ENCODE assay signal across 18 cellular contexts in genomic region chr2:174072857-174073256, GRCh38.
DNase-seq lines count a peak whose midpoint lies in the region; ATAC-seq, FAIRE-seq and TF ChIP-seq lines count a peak whose summit lies in the region.
"Had no signal": no experiment of that assay in that cellular context is flagged by ENCODE, and none has a peak within 500 bp of the region (broad histone marks: within the 10 kb centered on the region; RNA-seq: fewer than 3 reads in every experiment).

No MANE protein-coding gene starts in this region.

- H3K4me3 ChIP-seq in HepG2 (replicated peaks in 1 of 3; ENCODE audit: insufficient read depth in 1 of 3, low read depth in 2 of 3, low read length in 3 of 3), result no peak overlapping the region
- H3K4me3 ChIP-seq in right lobe of liver, result no peak overlapping the region
- H3K4me3 ChIP-seq: A549 had no signal

- intact Hi-C loops in HepG2 (cut with micrococcal nuclease; ENCODE audit: unreplicated experiment), result no loop called here
- intact Hi-C loops in right lobe of liver (cut with DNase I), result no loop called here
- intact Hi-C loops in activated CD4-positive, alpha-beta T cell treated with anti-CD3 and anti-CD28 coated beads, Interleukin-2, amount 10 ng/mL, durations not matched to agents 24 days and 14 days (cut with micrococcal nuclease), result no loop called here

- in situ Hi-C loops in HepG2 (cut with HindIII; ENCODE audit: extremely low pct_ligation_motif_present, low pct_unique_long_range_greater_than_20kb), result no loop called here

- BruUV-seq in HepG2 (replicated peaks; lab: Mats Ljungman, UMichigan), result no TSS peak

- peaks cover 3% of the 10 kb centered on the region; the same call in 1 of the 2 replicates for H3K36me3 Mint-ChIP-seq in WTC11
- H3K36me3 Mint-ChIP-seq in activated CD4-positive, alpha-beta T cell treated with anti-CD3 and anti-CD28 coated beads, Interleukin-2, amount 10 ng/mL, durations not matched to agents 24 days and 14 days (ENCODE audit: low read depth), result peaks cover 11% of the 10 kb centered on the region

- ATAC-seq in HepG2 (no peak), right lobe of liver (no peak), WTC11 (no peak)
- ATAC-seq: A549; CD8-positive, alpha-beta T cell had no signal

- TF ChIP-seq CTCF in HepG2 (CRISPR knock-in tag; IDR thresholded peaks at IDR 0.05) (no peak), right lobe of liver (IDR thresholded peaks at IDR 0.05) (no peak), WTC11 (IDR thresholded peaks at IDR 0.05) (no peak)

- no peak for TF ChIP-seq EP300 in HepG2 (IDR thresholded peaks at IDR 0.05; ENCODE audit: low read depth in 2 of 2, low read length in 2 of 2)
- TF ChIP-seq EP300 in HepG2 (CRISPR knock-in tag; IDR thresholded peaks at IDR 0.05; ENCODE audit: borderline replicate concordance), result no peak

- peak; percentile 21 for FAIRE-seq in HepG2 (lab: Jason Lieb, UNC)
- FAIRE-seq: A549, D721Med, G401.6, GM12891, GM19239 had no signal

- POLR2A ChIA-PET in HepG2 (lab: Yijun Ruan, JAX) (no interaction called here), WTC11 (lab: Charles Lee) (no interaction called here)

- H3K79me2 ChIP-seq in HepG2 (ENCODE audit: insufficient read depth, low read length), result no peaks in the 10 kb centered on the region

- no peaks in the 10 kb centered on the region for H3K27me3 Mint-ChIP-seq in WTC11 (ENCODE audit: low read depth)
- H3K27me3 Mint-ChIP-seq in activated CD4-positive, alpha-beta T cell treated with anti-CD3 and anti-CD28 coated beads, Interleukin-2, amount 10 ng/mL, durations not matched to agents 24 days and 14 days, result no peaks in the 10 kb centered on the region
- H3K27me3 Mint-ChIP-seq: B cell; CD4-positive, alpha-beta T cell had no signal

- peaks cover 3 to 26% of the 10 kb centered on the region in 2 experiments; a peak in 4 of 5 replicates for H3K36me3 ChIP-seq in HepG2 (replicated peaks in 1 of 2; ENCODE audit: control insufficient read depth in 1 of 2, insufficient read depth in 2 of 2, low read length in 2 of 2)
- H3K36me3 ChIP-seq in right lobe of liver, result no peaks in the 10 kb centered on the region

- CTCF ChIA-PET in HepG2 (lab: Yijun Ruan, JAX; ENCODE audit: low intra/inter-chr PET ratio, low total read pairs) (no interaction called here), WTC11 (lab: Charles Lee) (interaction anchor here (1.3 kb wide), 1 partner anchor 32 kb away, joined by 3 read pairs; no protein-coding TSS in a partner anchor)

- H3K4me2 ChIP-seq in HepG2 (ENCODE audit: low read depth, low read length), result no peak overlapping the region
- H3K4me2 ChIP-seq: A549 had no signal

- no peak overlapping the region for H2AFZ ChIP-seq in HepG2 (ENCODE audit: low read length)

- TF ChIP-seq POLR2A in HepG2 (IDR thresholded peaks at IDR 0.05; ENCODE audit: insufficient read depth in 1 of 2, low read depth in 2 of 2, low read length in 2 of 2) (no peak), right lobe of liver (IDR thresholded peaks at IDR 0.05) (no peak)

- peaks cover 28% of the 10 kb centered on the region for H3K4me1 Mint-ChIP-seq in WTC11
- H3K4me1 Mint-ChIP-seq in activated CD4-positive, alpha-beta T cell treated with anti-CD3 and anti-CD28 coated beads, Interleukin-2, amount 10 ng/mL, durations not matched to agents 24 days and 14 days, result no peaks in the 10 kb centered on the region

- no peak for TF ChIP-seq RAD21 in HepG2 (CRISPR knock-in tag; IDR thresholded peaks at IDR 0.05)

- H3K9me3 ChIP-seq in HepG2 (ENCODE audit: low read length) (no peaks in the 10 kb centered on the region), right lobe of liver (no peaks in the 10 kb centered on the region)
- H3K9me3 ChIP-seq: A549, Caco-2 had no signal

- no peak for DNase-seq in HepG2 (ENCODE audit: low spot score)
- DNase-seq in right lobe of liver, result no peak
- DNase-seq in WTC11 (ENCODE audit: low spot score), result no peak
- DNase-seq in HPDE6-E6E7 (ENCODE audit: extremely low spot score), result no peak
- DNase-seq in activated CD4-positive, alpha-beta T cell treated with anti-CD3 and anti-CD28 coated beads, Interleukin-2, amount 10 ng/mL, durations not matched to agents 24 days and 14 days, result no peak
- DNase-seq: AML-193; Caco-2; Calu3; CD4-positive, alpha-beta T cell; CD8-positive, alpha-beta T cell had no signal

- no peaks in the 10 kb centered on the region for H3K9me3 Mint-ChIP-seq in WTC11
- H3K9me3 Mint-ChIP-seq in activated CD4-positive, alpha-beta T cell treated with anti-CD3 and anti-CD28 coated beads, Interleukin-2, amount 10 ng/mL, durations not matched to agents 24 days and 14 days, result no peaks in the 10 kb centered on the region
- H3K9me3 Mint-ChIP-seq: CD4-positive, alpha-beta T cell; CD8-positive, alpha-beta T cell had no signal

- H3K4me1 ChIP-seq in HepG2 (ENCODE audit: insufficient read depth, low read length), result no peaks in the 10 kb centered on the region
- H3K4me1 ChIP-seq in right lobe of liver, result no peaks in the 10 kb centered on the region
- H3K4me1 ChIP-seq: A549 had no signal

- H3K9ac ChIP-seq in HepG2 (ENCODE audit: insufficient read depth, low read depth, low read length), result no peak overlapping the region

- no peak overlapping the region for H3K4me3 Mint-ChIP-seq in WTC11
- H3K4me3 Mint-ChIP-seq in activated CD4-positive, alpha-beta T cell treated with anti-CD3 and anti-CD28 coated beads, Interleukin-2, amount 10 ng/mL, durations not matched to agents 24 days and 14 days, result no peak overlapping the region
- H3K4me3 Mint-ChIP-seq: B cell; CD4-positive, alpha-beta T cell; CD8-positive, alpha-beta T cell had no signal

- no peak overlapping the region for H3K27ac ChIP-seq in HepG2 (ENCODE audit: extremely low read length, insufficient read depth, low read length)
- H3K27ac ChIP-seq in right lobe of liver, result no peak overlapping the region
- H3K27ac ChIP-seq: 22Rv1, A549, C4-2B had no signal

- H3K27me3 ChIP-seq in HepG2 (ENCODE audit: control insufficient read depth in 1 of 2, insufficient read depth in 2 of 2, low read length in 2 of 2) (no peaks in the 10 kb centered on the region), right lobe of liver (no peaks in the 10 kb centered on the region)

- no peaks in the 10 kb centered on the region for H4K20me1 ChIP-seq in HepG2 (ENCODE audit: insufficient read depth, low read length)

- H3K27ac Mint-ChIP-seq in WTC11, result no peak overlapping the region
- no peak overlapping the region for H3K27ac Mint-ChIP-seq in activated CD4-positive, alpha-beta T cell treated with anti-CD3 and anti-CD28 coated beads, Interleukin-2, amount 10 ng/mL, durations not matched to agents 24 days and 14 days
- H3K27ac Mint-ChIP-seq: B cell; CD4-positive, alpha-beta T cell; CD8-positive, alpha-beta T cell had no signal

- over 99% methylated on average over 4 of the region's 4 CpGs for WGBS in HepG2 (ENCODE audit: low lambda C conversion rate)
- 100% methylated on average over 4 of the region's 4 CpGs for WGBS in right lobe of liver (ENCODE audit: insufficient coverage, low coverage, low lambda C conversion rate, missing lambda C conversion rate)

TF ChIP-seq in HepG2, 621 proteins besides CTCF, POLR2A, EP300 and RAD21 (continues in another document):
- no peak for TF ChIP-seq ZNF260 (CRISPR knock-in tag; IDR thresholded peaks at IDR 0.05; ENCODE audit: borderline replicate concordance, low read depth)
- TF ChIP-seq ZBTB3 (CRISPR knock-in tag; IDR thresholded peaks at IDR 0.05; ENCODE audit: borderline replicate concordance, low read depth), result no peak

TF ChIP-seq in WTC11, 78 proteins besides CTCF, POLR2A, EP300 and RAD21:
- peak; percentile 61; the same call in 1 of the 2 replicates for TF ChIP-seq ZNF121 (CRISPR knock-in tag; IDR thresholded peaks at IDR 0.05)
- no peak for TF ChIP-seq ATF1 (CRISPR knock-in tag; IDR thresholded peaks at IDR 0.05)

Comparison
In these comparisons a context has a peak if more than half of its experiments do, and no peak if none do; other contexts are left out.
1. Of the 50 proteins assayed by ChIP-seq in both HepG2 and WTC11: peak only in HepG2: none; only in WTC11: ZNF121; in both: none; in neither: 49.